ENCODE assay signal across 20 cellular contexts in genomic region chr18:41073372-41073954, GRCh38.
DNase-seq lines count a peak whose midpoint lies in the region; ATAC-seq and TF ChIP-seq lines count a peak whose summit lies in the region.
"Had no signal": no experiment of that assay in that cellular context is flagged by ENCODE, and none has a peak within 500 bp of the region (broad histone marks: within the 10 kb centered on the region; RNA-seq: fewer than 3 reads in every experiment).

No MANE protein-coding gene starts in this region.

- H3K9me3 Mint-ChIP-seq in MCF 10A (ENCODE audit: unreplicated experiment) = no peaks in the 10 kb centered on the region
- H3K9me3 Mint-ChIP-seq: activated CD4-positive, alpha-beta T cell treated with anti-CD3 and anti-CD28 coated beads, Interleukin-2, amount 10 ng/mL, durations not matched to agents 24 days and 14 days; neural progenitor cell had no signal

- no peaks in the 10 kb centered on the region for H3K27me3 Mint-ChIP-seq in MCF 10A (ENCODE audit: insufficient read depth, unreplicated experiment)
- H3K27me3 Mint-ChIP-seq: activated CD4-positive, alpha-beta T cell treated with anti-CD3 and anti-CD28 coated beads, Interleukin-2, amount 10 ng/mL, durations not matched to agents 24 days and 14 days; activated naive CD8-positive, alpha-beta T cell treated with anti-CD3 and anti-CD28 coated beads for 36 hours; CD4-positive, CD25-positive, alpha-beta regulatory T cell had no signal

- H3K36me3 Mint-ChIP-seq in MCF 10A (ENCODE audit: insufficient read depth, unreplicated experiment) = no peaks in the 10 kb centered on the region
- H3K36me3 Mint-ChIP-seq: activated naive CD8-positive, alpha-beta T cell treated with anti-CD3 and anti-CD28 coated beads for 36 hours; CD4-positive, CD25-positive, alpha-beta regulatory T cell; neural progenitor cell had no signal

- H3K27ac Mint-ChIP-seq in MCF 10A (ENCODE audit: low read depth, unreplicated experiment) = peak overlapping the region; percentile 66
- H3K27ac Mint-ChIP-seq: activated CD4-positive, alpha-beta T cell treated with anti-CD3 and anti-CD28 coated beads, Interleukin-2, amount 10 ng/mL, durations not matched to agents 24 days and 14 days; activated naive CD8-positive, alpha-beta T cell treated with anti-CD3 and anti-CD28 coated beads for 36 hours; CD4-positive, CD25-positive, alpha-beta regulatory T cell; neural progenitor cell had no signal

- no TSS peak for BruUV-seq in MCF 10A (replicated peaks; lab: Mats Ljungman, UMichigan)

- no peaks in the 10 kb centered on the region for H3K4me1 ChIP-seq in breast epithelium
- no peaks in the 10 kb centered on the region for H3K4me1 ChIP-seq in vagina
- H3K4me1 ChIP-seq: heart left ventricle, neural progenitor cell, right lobe of liver had no signal

- POLR2A ChIA-PET in MCF 10A (lab: Yijun Ruan, JAX) = no interaction called here

- intact Hi-C loops in MCF 10A (cut with micrococcal nuclease) (no loop called here), breast epithelium (cut with DNase I; ENCODE audit: low total_unique reads) (no loop called here), vagina (cut with DNase I) (no loop called here)

- TF ChIP-seq POLR2A in breast epithelium (IDR thresholded peaks at IDR 0.05) = no peak
- TF ChIP-seq POLR2A in vagina (IDR thresholded peaks at IDR 0.05) = no peak

- H3K36me3 ChIP-seq in breast epithelium (no peaks in the 10 kb centered on the region), vagina (no peaks in the 10 kb centered on the region)
- H3K36me3 ChIP-seq: heart left ventricle, neural progenitor cell, right lobe of liver had no signal

- TF ChIP-seq CTCF in MCF 10A (IDR thresholded peaks at IDR 0.05; ENCODE audit: unreplicated experiment) (no peak), breast epithelium (IDR thresholded peaks at IDR 0.05) (no peak), astrocyte of the cerebellum (IDR thresholded peaks at IDR 0.05; ENCODE audit: low read depth, low read length, missing control alignments) (no peak), foreskin fibroblast (IDR thresholded peaks at IDR 0.05; ENCODE audit: low read depth, low read length) (no peak), vagina (IDR thresholded peaks at IDR 0.05) (no peak)

- H3K4me3 Mint-ChIP-seq in MCF 10A (ENCODE audit: unreplicated experiment) = no peak overlapping the region
- H3K4me3 Mint-ChIP-seq: activated CD4-positive, alpha-beta T cell treated with anti-CD3 and anti-CD28 coated beads, Interleukin-2, amount 10 ng/mL, durations not matched to agents 24 days and 14 days; activated naive CD8-positive, alpha-beta T cell treated with anti-CD3 and anti-CD28 coated beads for 36 hours; CD4-positive, CD25-positive, alpha-beta regulatory T cell; neural progenitor cell had no signal

- CTCF ChIA-PET in MCF 10A (lab: Yijun Ruan, JAX) = no interaction called here

- peaks cover 22% of the 10 kb centered on the region for H3K4me1 Mint-ChIP-seq in MCF 10A (ENCODE audit: insufficient read depth, unreplicated experiment)
- H3K4me1 Mint-ChIP-seq: activated CD4-positive, alpha-beta T cell treated with anti-CD3 and anti-CD28 coated beads, Interleukin-2, amount 10 ng/mL, durations not matched to agents 24 days and 14 days; activated naive CD8-positive, alpha-beta T cell treated with anti-CD3 and anti-CD28 coated beads for 36 hours; CD4-positive, CD25-positive, alpha-beta regulatory T cell; neural progenitor cell had no signal

- H3K27ac ChIP-seq in breast epithelium = no peak overlapping the region
- H3K27ac ChIP-seq in vagina = no peak overlapping the region
- H3K27ac ChIP-seq: 22Rv1, heart left ventricle, neural progenitor cell, right lobe of liver had no signal

- ATAC-seq in GM21367 (IDR thresholded peaks at IDR 0.05; ENCODE audit: unreplicated experiment) = no peak
- ATAC-seq: heart left ventricle, right lobe of liver had no signal

- H3K9me3 ChIP-seq in breast epithelium = no peaks in the 10 kb centered on the region
- no peaks in the 10 kb centered on the region for H3K9me3 ChIP-seq in vagina
- H3K9me3 ChIP-seq: heart left ventricle, right lobe of liver had no signal

- no peak overlapping the region for H3K4me3 ChIP-seq in breast epithelium
- no peak overlapping the region for H3K4me3 ChIP-seq in astrocyte of the cerebellum (ENCODE audit: low read depth, low read length)
- no peak overlapping the region for H3K4me3 ChIP-seq in foreskin fibroblast (ENCODE audit: low read depth in 1 of 2, low read length in 2 of 2)
- H3K4me3 ChIP-seq in vagina = no peak overlapping the region
- H3K4me3 ChIP-seq: heart left ventricle, neural progenitor cell, right lobe of liver had no signal

- peak; percentile 56 for DNase-seq in MCF 10A (ENCODE audit: unreplicated experiment)
- DNase-seq in breast epithelium (ENCODE audit: low spot score in 2 of 2) = no peak
- peak; percentile 41 for DNase-seq in astrocyte of the cerebellum (ENCODE audit: low read depth)
- peak; percentile 38 to 52 for DNase-seq in foreskin fibroblast
- no peak for DNase-seq in NCI-H1436 (lab: John Stamatoyannopoulos, UW)
- DNase-seq in vagina (ENCODE audit: extremely low spot score in 2 of 2) = no peak
- no peak for DNase-seq in NCI-H187 treated with DMSO at 0.1 percent for 48 hours (lab: John Stamatoyannopoulos, UW)
- DNase-seq: activated CD4-positive, alpha-beta T cell treated with anti-CD3 and anti-CD28 coated beads, Interleukin-2, amount 10 ng/mL, durations not matched to agents 24 days and 14 days; activated naive CD8-positive, alpha-beta T cell treated with anti-CD3 and anti-CD28 coated beads for 36 hours; activated T-cell treated with anti-CD3 and anti-CD28 coated beads, Interleukin-2, amount 50 U/mL, for 1 hour; CD4-positive, CD25-positive, alpha-beta regulatory T cell; heart left ventricle; islet precursor cell; midbrain; NCI-H1930; NCI-H524; right lobe of liver had no signal

- no peaks in the 10 kb centered on the region for H3K27me3 ChIP-seq in breast epithelium
- H3K27me3 ChIP-seq in vagina = no peaks in the 10 kb centered on the region
- H3K27me3 ChIP-seq: heart left ventricle, neural progenitor cell, right lobe of liver had no signal

- in situ Hi-C loops in astrocyte of the cerebellum (cut with HindIII; ENCODE audit: low sequenced_read_pairs) = no loop called here

Comparison
In these comparisons a context has a peak if more than half of its experiments do, and no peak if none do; other contexts are left out.
1. DNase-seq: peak in MCF 10A (single experiment), astrocyte of the cerebellum (single experiment) and foreskin fibroblast (2 of 2); none in breast epithelium (0 of 2), NCI-H1436 (single experiment), vagina (0 of 2) and NCI-H187 treated with DMSO at 0.1 percent for 48 hours (single experiment).